In the genomic region with DNA sequence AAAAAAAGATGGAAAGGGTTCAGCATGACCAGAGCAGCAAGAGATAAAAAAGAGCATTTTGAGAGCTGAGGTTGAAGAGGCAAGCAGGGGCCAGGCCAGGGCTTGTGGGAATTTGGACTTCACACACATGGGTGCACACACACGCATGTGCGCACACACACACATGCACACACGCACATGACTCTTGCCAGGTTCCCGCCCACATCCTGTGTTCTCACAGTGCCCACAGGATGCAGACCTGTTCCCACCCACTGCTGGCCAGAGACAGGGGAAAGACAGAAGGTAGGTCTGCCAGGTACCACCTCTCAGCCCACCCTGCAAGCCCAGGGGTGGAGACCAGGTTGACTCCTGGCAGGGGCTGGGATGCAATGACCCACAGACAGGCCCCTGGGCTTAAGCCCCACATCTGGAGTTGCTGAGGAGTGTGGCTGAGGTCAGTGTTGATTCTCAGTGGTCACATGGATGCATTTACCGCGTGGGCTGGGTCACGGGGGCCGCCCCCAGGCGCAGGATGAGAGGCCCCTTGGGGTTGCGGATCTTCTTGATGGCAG, we compare ENCODE assay signal across 10 cellular contexts. TPM values are rescaled to one million over a fixed set of nuclear protein-coding genes. Genes with fewer than 3 reads are reported as not detected.
DNase-seq lines count a peak whose midpoint lies in the region; ATAC-seq and TF ChIP-seq lines count a peak whose summit lies in the region.
"Had no signal": no experiment of that assay in that cellular context is flagged by ENCODE, and none has a peak within 500 bp of the region (broad histone marks: within the 10 kb centered on the region; RNA-seq: fewer than 3 reads in every experiment).

No MANE protein-coding gene starts in this region.

- DNase-seq in left ventricle myocardium superior: peak; percentile 35
- DNase-seq in left cardiac atrium: no peak
- no peak for DNase-seq in T-helper 17 cell
- no peak for DNase-seq in glutamatergic neuron
- DNase-seq in uterus: no peak
- DNase-seq in SJCRH30: no peak
- DNase-seq: C1 segment of cervical spinal cord; stimulated activated CD4-positive, alpha-beta T cell treated with anti-CD3 and anti-CD28 coated beads, Interleukin-4, amount 100 ng/mL, for 4 hours had no signal

- no peaks in the 10 kb centered on the region for H3K36me3 Mint-ChIP-seq in T-helper 17 cell (ENCODE audit: low read depth)
- no peaks in the 10 kb centered on the region for H3K36me3 Mint-ChIP-seq in glutamatergic neuron (ENCODE audit: unreplicated experiment)

- H3K27ac ChIP-seq in uterus (peak overlapping the region; percentile 80 to 89), SJCRH30 (no peak overlapping the region)

- H3K27me3 ChIP-seq in uterus (no peaks in the 10 kb centered on the region), SJCRH30 (peaks cover 15% of the 10 kb centered on the region)

- peak overlapping the region; percentile 71 for H3K27ac Mint-ChIP-seq in T-helper 17 cell
- H3K27ac Mint-ChIP-seq in glutamatergic neuron (ENCODE audit: unreplicated experiment): peak overlapping the region; percentile 10

- no peak overlapping the region for H3K4me3 ChIP-seq in uterus
- no peak overlapping the region for H3K4me3 ChIP-seq in SJCRH30

- no peaks in the 10 kb centered on the region for H3K36me3 ChIP-seq in uterus
- H3K36me3 ChIP-seq in SJCRH30: no peaks in the 10 kb centered on the region

- no peak for TF ChIP-seq POLR2A in uterus (IDR thresholded peaks at IDR 0.05)

- ATAC-seq in left ventricle myocardium superior (no peak), left cardiac atrium (no peak), T-helper 17 cell (peak; percentile 56), GM21360 (IDR thresholded peaks at IDR 0.05; ENCODE audit: unreplicated experiment) (no peak), esophagus mucosa (no peak)

- H3K4me1 ChIP-seq in uterus: peaks cover 20 to 21% of the 10 kb centered on the region in 2 donors
- H3K4me1 ChIP-seq in SJCRH30: peaks cover 21% of the 10 kb centered on the region

- peak overlapping the region; percentile 74 for H3K4me3 Mint-ChIP-seq in T-helper 17 cell
- no peak overlapping the region for H3K4me3 Mint-ChIP-seq in glutamatergic neuron (ENCODE audit: unreplicated experiment)

- intact Hi-C loops in left ventricle myocardium superior (cut with micrococcal nuclease): no loop called here
- intact Hi-C loops in left cardiac atrium (cut with DNase I): no loop called here
- intact Hi-C loops in uterus (cut with DNase I; ENCODE audit: low total_unique reads): no loop called here

- H3K27me3 Mint-ChIP-seq in T-helper 17 cell (peaks cover 7% of the 10 kb centered on the region), glutamatergic neuron (ENCODE audit: unreplicated experiment) (peaks cover 8% of the 10 kb centered on the region)

- H3K9me3 ChIP-seq in T-helper 17 cell (ENCODE audit: control insufficient read depth, low read length, poor library complexity, severe bottlenecking) (no peaks in the 10 kb centered on the region), uterus (no peaks in the 10 kb centered on the region), SJCRH30 (replicated peaks) (no peaks in the 10 kb centered on the region)

- H3K4me1 Mint-ChIP-seq in T-helper 17 cell: peaks cover 22% of the 10 kb centered on the region
- H3K4me1 Mint-ChIP-seq in glutamatergic neuron (ENCODE audit: low read depth, unreplicated experiment): peaks cover 20% of the 10 kb centered on the region

- TF ChIP-seq CTCF in glutamatergic neuron (IDR thresholded peaks at IDR 0.05; ENCODE audit: partially characterized antibody, unreplicated experiment) (no peak), uterus (IDR thresholded peaks at IDR 0.05) (no peak)

- peaks cover 18% of the 10 kb centered on the region for H3K9me3 Mint-ChIP-seq in glutamatergic neuron (ENCODE audit: unreplicated experiment)

RNA-seq across cellular contexts. Expression of a gene that starts 4.4 kb away (rescaled TPM):
- 16.1 TPM for total RNA-seq in left ventricle myocardium superior
- 10 to 100 TPM; 19.8 to 27.5 TPM for total RNA-seq in left cardiac atrium
- total RNA-seq in T-helper 17 cell: not detected
- 52.2 TPM for total RNA-seq in glutamatergic neuron (ENCODE audit: unreplicated experiment)
- total RNA-seq in uterus: 100 to 1,000 TPM in 3 of 4 donors, 10 to 100 TPM in 1; 76.5 to 292 (median 177) TPM
- 2.6 and 2.7 TPM in 2 replicates for total RNA-seq in SJCRH30 (2014; rRNA removed; shearing (Covaris generic))
- 11.8 TPM for total RNA-seq in esophagus mucosa

RNA-seq across cellular contexts. Expression of a gene that starts 54.7 kb away (rescaled TPM):
- total RNA-seq in left ventricle myocardium superior (34.1 TPM), left cardiac atrium (10 to 100 TPM; 32.3 to 44.7 TPM), T-helper 17 cell (10 to 100 TPM; 44.0 to 47.6 TPM), glutamatergic neuron (ENCODE audit: unreplicated experiment) (38.9 TPM), uterus (10 to 100 TPM; 48.4 to 72.1 (median 61.9) TPM), esophagus mucosa (44.0 TPM)
- total RNA-seq in SJCRH30 (2014; rRNA removed; shearing (Covaris generic)): 64.8 and 72.3 TPM in 2 replicates
